In the genomic region with DNA sequence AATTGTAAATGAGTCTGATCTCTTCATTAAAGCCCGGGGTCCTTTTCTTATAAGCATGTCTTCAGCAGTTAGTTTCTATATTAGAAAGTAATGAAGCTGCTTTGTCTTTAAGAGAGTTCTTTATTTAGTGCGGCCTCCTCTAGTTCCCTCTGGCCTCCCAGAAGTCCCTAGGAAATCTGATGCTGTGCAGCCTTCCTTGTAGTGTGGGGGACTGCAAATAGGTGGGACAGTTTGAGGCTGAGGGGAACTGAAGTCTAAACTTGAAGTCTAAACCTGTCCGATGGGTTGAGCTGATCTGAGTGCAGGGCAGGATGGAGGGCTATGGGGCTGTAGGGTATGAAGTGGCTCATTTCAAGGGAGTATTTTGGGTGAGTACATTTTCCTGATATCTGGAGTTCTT, we compare ENCODE assay signal across 9 cellular contexts. TPM values are rescaled to one million over a fixed set of nuclear protein-coding genes. Genes with fewer than 3 reads are reported as not detected.
A peak's percentile ranks its signal among the peaks of the same experiment; 100 is the strongest.
DNase-seq lines count a peak whose midpoint lies in the region; ATAC-seq and TF ChIP-seq lines count a peak whose summit lies in the region.
"Had no signal": no experiment of that assay in that cellular context is flagged by ENCODE, and none has a peak within 500 bp of the region (broad histone marks: within the 10 kb centered on the region; RNA-seq: fewer than 3 reads in every experiment).

No MANE protein-coding gene starts in this region.

- H3K4me2 ChIP-seq in SK-N-SH = peak overlapping the region; percentile 97

- H3K4me3 ChIP-seq in SK-N-SH (ENCODE audit: low read depth in 2 of 2, low read length in 1 of 2) (peak overlapping the region; percentile 82 to 89), fibroblast of the aortic adventitia (ENCODE audit: low read depth, low read length) (peak overlapping the region; percentile 87), psoas muscle (peak overlapping the region; percentile 90)

- H3K79me2 ChIP-seq in SK-N-SH (ENCODE audit: insufficient read depth) = peaks cover 61% of the 10 kb centered on the region

- TF ChIP-seq CTCF in SK-N-SH (IDR thresholded peaks at IDR 0.05) (no peak), fibroblast of the aortic adventitia (IDR thresholded peaks at IDR 0.05; ENCODE audit: insufficient read depth, low read length) (no peak), psoas muscle (IDR thresholded peaks at IDR 0.05) (no peak)

- intact Hi-C loops in psoas muscle (cut with DNase I) = no loop called here

- H3K36me3 ChIP-seq in ES-I3 (ENCODE audit: insufficient read depth, low read length) (no peaks in the 10 kb centered on the region), SK-N-SH (replicated peaks in 1 of 2; ENCODE audit: control insufficient read depth in 1 of 2, insufficient read depth in 2 of 2, low read length in 1 of 2) (peaks cover 0 to 3% of the 10 kb centered on the region in 2 experiments), psoas muscle (ENCODE audit: insufficient read depth in 1 of 2, low read depth in 1 of 2) (no peaks in the 10 kb centered on the region)

- no peaks in the 10 kb centered on the region for H3K9me2 ChIP-seq in SK-N-SH

- H3F3A ChIP-seq in SK-N-SH (replicated peaks; ENCODE audit: insufficient read depth) = peaks cover 30% of the 10 kb centered on the region

- H3K9ac ChIP-seq in ES-I3 (ENCODE audit: low read depth, low read length) (peak overlapping the region; percentile 79; the same call in 1 of the 2 replicates), SK-N-SH (peak overlapping the region; percentile 95; the same call in 1 of the 2 replicates)

- 47% methylated on average over 3 of the region's 3 CpGs for WGBS in SK-N-SH (ENCODE audit: low lambda C conversion rate)
- WGBS in psoas muscle, 3 donors = 34 to 47% (median 39%) methylated on average over 3 of the region's 3 CpGs

- DNase-seq in SK-N-SH (no peak), fibroblast of the aortic adventitia (ENCODE audit: low read depth) (no peak), psoas muscle (no peak), AML-193 (lab: John Stamatoyannopoulos, UW) (no peak), SW 1271 (lab: John Stamatoyannopoulos, UW) (no peak), T-helper 9 cell (no peak)
- DNase-seq in effector CD4-positive, alpha-beta T cell = no peak
- DNase-seq: central memory CD4-positive, alpha-beta T cell had no signal

- H3K27ac ChIP-seq in SK-N-SH (ENCODE audit: low read depth in 2 of 2, low read length in 1 of 2) = peak overlapping the region in 1 of 2 experiments; percentile 84; a peak in 2 of 4 replicates
- peak overlapping the region; percentile 89 for H3K27ac ChIP-seq in psoas muscle

- H2AFZ ChIP-seq in SK-N-SH (ENCODE audit: low read depth) = no peak overlapping the region

- TF ChIP-seq RAD21 in SK-N-SH (IDR thresholded peaks at IDR 0.05; ENCODE audit: low read length) = no peak

- POLR2A ChIA-PET in SK-N-SH (lab: Yijun Ruan, JAX) = interaction anchor here (1.1 to 1.7 kb wide), 3 partner anchors 8 to 132 kb away, joined by 3 to 4 read pairs (median 3); no protein-coding TSS in a partner anchor

- H3K27me3 ChIP-seq in SK-N-SH (ENCODE audit: insufficient read depth) (no peaks in the 10 kb centered on the region), psoas muscle (ENCODE audit: insufficient read depth in 3 of 3, low read length in 2 of 3) (no peaks in the 10 kb centered on the region)

- H3K9me3 ChIP-seq in ES-I3 (ENCODE audit: control insufficient read depth, insufficient read depth, low read length) = 0 out of 2 replicates have a peak, but pooled peaks cover 2% of the 10 kb centered on the region
- no peaks in the 10 kb centered on the region for H3K9me3 ChIP-seq in SK-N-SH
- H3K9me3 ChIP-seq in psoas muscle = no peaks in the 10 kb centered on the region

- CTCF ChIA-PET in SK-N-SH (lab: Yijun Ruan, JAX) = interaction anchor here (0.8 to 15.1 kb wide), 8 partner anchors 9 to 380 kb away, joined by 3 to 418 read pairs (median 7); no protein-coding TSS in a partner anchor

- no peak for ATAC-seq in psoas muscle

- TF ChIP-seq EP300 in SK-N-SH (IDR thresholded peaks at IDR 0.05; ENCODE audit: borderline replicate concordance in 1 of 2, low read depth in 1 of 2, low read length in 1 of 2) = no peak

- H3K4me1 ChIP-seq in ES-I3 (ENCODE audit: insufficient read depth, low read length) = peaks cover 35% of the 10 kb centered on the region
- H3K4me1 ChIP-seq in SK-N-SH (ENCODE audit: control insufficient read depth in 1 of 2, insufficient read depth in 2 of 2, low read depth in 1 of 2, low read length in 1 of 2) = peaks cover 35 to 39% of the 10 kb centered on the region in 2 experiments; a peak in 3 of 4 replicates
- peaks cover 27% of the 10 kb centered on the region for H3K4me1 ChIP-seq in psoas muscle

- peaks cover 50% of the 10 kb centered on the region for H4K20me1 ChIP-seq in SK-N-SH (ENCODE audit: insufficient read depth)

TF ChIP-seq in SK-N-SH, 30 proteins besides CTCF, POLR2A, EP300 and RAD21:
- TF ChIP-seq POLR2AphosphoS5 (IDR thresholded peaks at IDR 0.05; ENCODE audit: low read depth, low read length) (no peak), CHD2 (IDR thresholded peaks at IDR 0.05; ENCODE audit: low read length, partially characterized antibody) (no peak), ZBTB33 (IDR thresholded peaks at IDR 0.05; ENCODE audit: borderline replicate concordance, low read depth) (no peak), USF2 (IDR thresholded peaks at IDR 0.05; ENCODE audit: borderline replicate concordance, low read depth, low read length) (no peak), TEAD4 (IDR thresholded peaks at IDR 0.05; ENCODE audit: borderline replicate concordance, insufficient read depth) (no peak), TAF1 (IDR thresholded peaks at IDR 0.05; ENCODE audit: borderline replicate concordance, low read depth, low read length) (no peak), SMC3 (IDR thresholded peaks at IDR 0.05; ENCODE audit: low read depth, low read length) (no peak), JUND (IDR thresholded peaks at IDR 0.05) (no peak), RFX5 (IDR thresholded peaks at IDR 0.05; ENCODE audit: low read length) (no peak), NFIC (IDR thresholded peaks at IDR 0.05; ENCODE audit: borderline replicate concordance) (no peak), TCF12 (IDR thresholded peaks at IDR 0.05) (no peak), MXI1 (IDR thresholded peaks at IDR 0.05; ENCODE audit: low read depth, low read length) (no peak)
- TF ChIP-seq, protein P1, sequence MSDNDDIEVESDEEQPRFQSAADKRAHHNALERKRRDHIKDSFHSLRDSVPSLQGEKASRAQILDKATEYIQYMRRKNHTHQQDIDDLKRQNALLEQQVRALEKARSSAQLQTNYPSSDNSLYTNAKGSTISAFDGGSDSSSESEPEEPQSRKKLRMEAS (IDR thresholded peaks at IDR 0.05; ENCODE audit: low read depth) = no peak
- TF ChIP-seq, protein P2, sequence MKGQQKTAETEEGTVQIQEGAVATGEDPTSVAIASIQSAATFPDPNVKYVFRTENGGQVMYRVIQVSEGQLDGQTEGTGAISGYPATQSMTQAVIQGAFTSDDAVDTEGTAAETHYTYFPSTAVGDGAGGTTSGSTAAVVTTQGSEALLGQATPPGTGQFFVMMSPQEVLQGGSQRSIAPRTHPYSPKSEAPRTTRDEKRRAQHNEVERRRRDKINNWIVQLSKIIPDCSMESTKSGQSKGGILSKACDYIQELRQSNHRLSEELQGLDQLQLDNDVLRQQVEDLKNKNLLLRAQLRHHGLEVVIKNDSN (IDR thresholded peaks at IDR 0.05; ENCODE audit: borderline replicate concordance, low read depth) = no peak

RNA-seq across cellular contexts. Expression of gene CD276, which starts 1.4 kb away (rescaled TPM):
- polyA plus RNA-seq in SK-N-SH (2012; rRNA removed) = 60.1 and 86.2 TPM in 2 replicates
- polyA plus RNA-seq in SK-N-SH (2012; cell fraction: cytosol; rRNA removed) = 45.2 and 67.1 TPM in 2 replicates
- polyA plus RNA-seq in SK-N-SH (2012; cell fraction: nucleus; rRNA removed) = 81.1 and 82.1 TPM in 2 replicates
- 87.3 and 121 TPM in 2 replicates for total RNA-seq in fibroblast of the aortic adventitia (ENCODE audit: low replicate concordance)
- total RNA-seq in psoas muscle = 1 to 10 TPM; 7.5 to 8.9 (median 8.9) TPM
- polyA plus RNA-seq in psoas muscle = 10 to 100 TPM in 1 of 3 donors, 1 to 10 TPM in 2; 7.3 to 15.0 (median 7.7) TPM

RNA-seq across cellular contexts. Expression of gene NPTN, which starts 52.4 kb away (rescaled TPM):
- 177 and 183 TPM in 2 replicates for polyA plus RNA-seq in SK-N-SH (2012; rRNA removed)
- polyA plus RNA-seq in SK-N-SH (2012; cell fraction: cytosol; rRNA removed) = 147 and 202 TPM in 2 replicates
- 93.4 and 161 TPM in 2 replicates for polyA plus RNA-seq in SK-N-SH (2012; cell fraction: nucleus; rRNA removed)
- 55.4 and 72.6 TPM in 2 replicates for total RNA-seq in fibroblast of the aortic adventitia (ENCODE audit: low replicate concordance)
- total RNA-seq in psoas muscle = 10 to 100 TPM; 28.8 to 40.8 (median 32.6) TPM
- 10 to 100 TPM; 26.3 to 41.1 (median 32.1) TPM for polyA plus RNA-seq in psoas muscle
